ENCODE assay signal across 8 cellular contexts in the genomic region with DNA sequence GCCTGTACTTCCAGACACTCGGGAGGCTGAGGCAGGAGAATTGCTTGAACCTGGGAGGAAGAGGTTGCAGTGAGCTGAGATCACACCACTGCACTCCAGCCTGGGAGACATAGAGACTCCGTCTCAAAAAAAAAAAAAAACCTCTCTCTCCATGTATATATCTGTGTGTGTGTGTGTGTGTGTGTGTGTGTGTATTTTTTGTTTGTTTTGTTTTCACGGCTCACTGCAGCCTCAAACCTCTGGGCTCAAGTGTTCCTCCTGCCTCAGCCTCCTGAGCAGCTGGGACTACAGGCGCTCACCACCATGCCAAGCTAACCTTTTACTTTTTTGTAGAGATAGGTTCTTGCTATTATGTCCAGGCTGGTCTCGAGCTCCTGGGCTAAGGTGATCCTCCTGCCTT. TPM values are rescaled to one million over a fixed set of nuclear protein-coding genes. Genes with fewer than 3 reads are reported as not detected.
DNase-seq lines count a peak whose midpoint lies in the region; ATAC-seq, FAIRE-seq and TF ChIP-seq lines count a peak whose summit lies in the region.
"Not testable (repeated sequence)": the region's sequence is repeated elsewhere in the genome, so short reads cannot be mapped to it uniquely, and the experiment has no call there.

No MANE protein-coding gene starts in this region.

- FAIRE-seq in HepG2 (lab: Jason Lieb, UNC): not testable (repeated sequence)

- peak overlapping the region; percentile 44 for H3K27ac ChIP-seq in CD4-positive, CD25-positive, alpha-beta regulatory T cell (ENCODE audit: insufficient read depth, low read length, poor library complexity, severe bottlenecking)
- H3K27ac ChIP-seq in HepG2 (ENCODE audit: extremely low read length, insufficient read depth, low read length) (peak overlapping the region; percentile 100), tibial nerve (peak overlapping the region; percentile 24 to 97 (median 88))

- H3K79me2 ChIP-seq in HepG2 (ENCODE audit: insufficient read depth, low read length): not testable (repeated sequence)

- ATAC-seq in CD4-positive, CD25-positive, alpha-beta regulatory T cell (ENCODE audit: low read depth in 2 of 2); activated naive CD8-positive, alpha-beta T cell treated with anti-CD3 and anti-CD28 coated beads, Interleukin-2, amount 50 U/mL, for 24 hours; HepG2; natural killer cell treated with Interleukin-12 subunit alpha and Interleukin-12 subunit beta and Interleukin-15 and Interleukin-18, amount 100 ng/mL, for 72 hours: not testable (repeated sequence)

- H3K27me3 Mint-ChIP-seq in CD4-positive, CD25-positive, alpha-beta regulatory T cell; activated CD4-positive, alpha-beta memory T cell treated with anti-CD3 and anti-CD28 coated beads, Interleukin-2, amount 10 ng/mL, durations not matched to agents 7 days and 5 days; activated naive CD8-positive, alpha-beta T cell treated with anti-CD3 and anti-CD28 coated beads, Interleukin-2, amount 50 U/mL, for 24 hours; natural killer cell treated with Interleukin-12 subunit alpha and Interleukin-12 subunit beta and Interleukin-15 and Interleukin-18, amount 100 ng/mL, for 72 hours: not testable (repeated sequence)

- TF ChIP-seq POLR2A in HepG2 (IDR thresholded peaks at IDR 0.05; ENCODE audit: insufficient read depth in 1 of 2, low read depth in 2 of 2, low read length in 2 of 2); tibial nerve (IDR thresholded peaks at IDR 0.05): not testable (repeated sequence)

- not testable (repeated sequence) for H3K27me3 ChIP-seq in CD4-positive, CD25-positive, alpha-beta regulatory T cell (ENCODE audit: control insufficient read depth, insufficient read depth, low read length); HepG2 (ENCODE audit: control insufficient read depth in 1 of 2, insufficient read depth in 2 of 2, low read length in 2 of 2); tibial nerve

- in situ Hi-C loops in HepG2 (cut with HindIII; ENCODE audit: extremely low pct_ligation_motif_present, low pct_unique_long_range_greater_than_20kb): not testable (repeated sequence)

- peak overlapping the region in 1 of 4 donors; percentile 90 for H3K4me3 Mint-ChIP-seq in CD4-positive, CD25-positive, alpha-beta regulatory T cell
- not testable (repeated sequence) for H3K4me3 Mint-ChIP-seq in activated CD4-positive, alpha-beta memory T cell treated with anti-CD3 and anti-CD28 coated beads, Interleukin-2, amount 10 ng/mL, durations not matched to agents 7 days and 5 days; activated naive CD8-positive, alpha-beta T cell treated with anti-CD3 and anti-CD28 coated beads, Interleukin-2, amount 50 U/mL, for 24 hours; natural killer cell treated with Interleukin-12 subunit alpha and Interleukin-12 subunit beta and Interleukin-15 and Interleukin-18, amount 100 ng/mL, for 72 hours

- not testable (repeated sequence) for H3K4me2 ChIP-seq in HepG2 (ENCODE audit: low read depth, low read length)

- H3K4me1 Mint-ChIP-seq in CD4-positive, CD25-positive, alpha-beta regulatory T cell: peaks cover 21 to 72% (median 44%) of the 10 kb centered on the region in 4 donors
- peaks cover 53% of the 10 kb centered on the region for H3K4me1 Mint-ChIP-seq in activated CD4-positive, alpha-beta memory T cell treated with anti-CD3 and anti-CD28 coated beads, Interleukin-2, amount 10 ng/mL, durations not matched to agents 7 days and 5 days
- H3K4me1 Mint-ChIP-seq in activated naive CD8-positive, alpha-beta T cell treated with anti-CD3 and anti-CD28 coated beads, Interleukin-2, amount 50 U/mL, for 24 hours: peaks cover 54% of the 10 kb centered on the region
- H3K4me1 Mint-ChIP-seq in natural killer cell treated with Interleukin-12 subunit alpha and Interleukin-12 subunit beta and Interleukin-15 and Interleukin-18, amount 100 ng/mL, for 72 hours (ENCODE audit: low read depth in 2 of 2): peaks cover 36 to 50% of the 10 kb centered on the region in 2 donors

- peaks cover 48% of the 10 kb centered on the region for H3K4me1 ChIP-seq in CD4-positive, CD25-positive, alpha-beta regulatory T cell (ENCODE audit: control insufficient read depth, insufficient read depth, low read length, poor library complexity, severe bottlenecking)
- H3K4me1 ChIP-seq in HepG2 (ENCODE audit: insufficient read depth, low read length) (peaks cover 74% of the 10 kb centered on the region), tibial nerve (peaks cover 0 to 58% (median 39%) of the 10 kb centered on the region in 4 donors)

- H3K9me3 Mint-ChIP-seq in CD4-positive, CD25-positive, alpha-beta regulatory T cell; activated CD4-positive, alpha-beta memory T cell treated with anti-CD3 and anti-CD28 coated beads, Interleukin-2, amount 10 ng/mL, durations not matched to agents 7 days and 5 days; activated naive CD8-positive, alpha-beta T cell treated with anti-CD3 and anti-CD28 coated beads, Interleukin-2, amount 50 U/mL, for 24 hours; natural killer cell treated with Interleukin-12 subunit alpha and Interleukin-12 subunit beta and Interleukin-15 and Interleukin-18, amount 100 ng/mL, for 72 hours: not testable (repeated sequence)

- not testable (repeated sequence) for H3K36me3 Mint-ChIP-seq in CD4-positive, CD25-positive, alpha-beta regulatory T cell; activated CD4-positive, alpha-beta memory T cell treated with anti-CD3 and anti-CD28 coated beads, Interleukin-2, amount 10 ng/mL, durations not matched to agents 7 days and 5 days (ENCODE audit: low read depth); activated naive CD8-positive, alpha-beta T cell treated with anti-CD3 and anti-CD28 coated beads, Interleukin-2, amount 50 U/mL, for 24 hours (ENCODE audit: low read depth); natural killer cell treated with Interleukin-12 subunit alpha and Interleukin-12 subunit beta and Interleukin-15 and Interleukin-18, amount 100 ng/mL, for 72 hours

- not testable (repeated sequence) for DNase-seq in CD4-positive, CD25-positive, alpha-beta regulatory T cell; activated CD4-positive, alpha-beta memory T cell treated with anti-CD3 and anti-CD28 coated beads, Interleukin-2, amount 10 ng/mL, durations not matched to agents 7 days and 5 days; activated naive CD8-positive, alpha-beta T cell treated with anti-CD3 and anti-CD28 coated beads, Interleukin-2, amount 50 U/mL, for 24 hours; HepG2 (ENCODE audit: low spot score); natural killer cell treated with Interleukin-12 subunit alpha and Interleukin-12 subunit beta and Interleukin-15 and Interleukin-18, amount 100 ng/mL, for 72 hours (ENCODE audit: low spot score); tibial nerve (ENCODE audit: low spot score in 2 of 2)
- DNase-seq in DMS53 treated with DMSO at 0.1 percent for 48 hours (lab: John Stamatoyannopoulos, UW; ENCODE audit: unreplicated experiment): peak; percentile 21
- peak; percentile 17 for DNase-seq in NCI-H510A treated with DMSO at 0.1 percent for 48 hours (lab: John Stamatoyannopoulos, UW)

- H3K4me3 ChIP-seq in CD4-positive, CD25-positive, alpha-beta regulatory T cell (ENCODE audit: low read depth, low read length); HepG2 (replicated peaks in 1 of 3; ENCODE audit: insufficient read depth in 1 of 3, low read depth in 2 of 3, low read length in 3 of 3); tibial nerve: not testable (repeated sequence)

- TF ChIP-seq EP300 in HepG2 (IDR thresholded peaks at IDR 0.05; ENCODE audit: low read depth in 2 of 2, low read length in 2 of 2); HepG2 (CRISPR knock-in tag; IDR thresholded peaks at IDR 0.05; ENCODE audit: borderline replicate concordance); tibial nerve (IDR thresholded peaks at IDR 0.05): not testable (repeated sequence)

- TF ChIP-seq CTCF in HepG2 (CRISPR knock-in tag; IDR thresholded peaks at IDR 0.05); tibial nerve (IDR thresholded peaks at IDR 0.05): not testable (repeated sequence)

- intact Hi-C loops in HepG2 (cut with micrococcal nuclease; ENCODE audit: unreplicated experiment): not testable (repeated sequence)

- H2AFZ ChIP-seq in HepG2 (ENCODE audit: low read length): not testable (repeated sequence)

- H3K36me3 ChIP-seq in CD4-positive, CD25-positive, alpha-beta regulatory T cell (ENCODE audit: control insufficient read depth, insufficient read depth, low read length); HepG2 (replicated peaks in 1 of 2; ENCODE audit: control insufficient read depth in 1 of 2, insufficient read depth in 2 of 2, low read length in 2 of 2); tibial nerve: not testable (repeated sequence)

- 90% methylated on average over 5 of the region's 5 CpGs for WGBS in HepG2 (ENCODE audit: low lambda C conversion rate)
- WGBS in tibial nerve, 2 donors: 87 to 93% methylated on average over 5 of the region's 5 CpGs

- BruUV-seq in HepG2 (replicated peaks; lab: Mats Ljungman, UMichigan): not testable (repeated sequence)

- TF ChIP-seq RAD21 in HepG2 (CRISPR knock-in tag; IDR thresholded peaks at IDR 0.05): not testable (repeated sequence)

- CTCF ChIA-PET in activated CD4-positive, alpha-beta memory T cell treated with anti-CD3 and anti-CD28 coated beads, Interleukin-2, amount 10 ng/mL, durations not matched to agents 7 days and 5 days (lab: Charles Lee): interaction anchor here (3.2 kb wide), 1 partner anchor 12 kb away, joined by 7 read pairs; no protein-coding TSS in a partner anchor
- CTCF ChIA-PET in HepG2 (lab: Yijun Ruan, JAX; ENCODE audit: low intra/inter-chr PET ratio, low total read pairs): not testable (repeated sequence)

- not testable (repeated sequence) for H4K20me1 ChIP-seq in HepG2 (ENCODE audit: insufficient read depth, low read length)

- H3K27ac Mint-ChIP-seq in CD4-positive, CD25-positive, alpha-beta regulatory T cell: peak overlapping the region; percentile 97 to 99 (median 97)
- peak overlapping the region; percentile 92 for H3K27ac Mint-ChIP-seq in activated CD4-positive, alpha-beta memory T cell treated with anti-CD3 and anti-CD28 coated beads, Interleukin-2, amount 10 ng/mL, durations not matched to agents 7 days and 5 days
- peak overlapping the region; percentile 95 for H3K27ac Mint-ChIP-seq in activated naive CD8-positive, alpha-beta T cell treated with anti-CD3 and anti-CD28 coated beads, Interleukin-2, amount 50 U/mL, for 24 hours
- H3K27ac Mint-ChIP-seq in natural killer cell treated with Interleukin-12 subunit alpha and Interleukin-12 subunit beta and Interleukin-15 and Interleukin-18, amount 100 ng/mL, for 72 hours: peak overlapping the region; percentile 84 to 92

- not testable (repeated sequence) for H3K9me3 ChIP-seq in CD4-positive, CD25-positive, alpha-beta regulatory T cell (ENCODE audit: control insufficient read depth in 2 of 2, low read length in 2 of 2); HepG2 (ENCODE audit: low read length); tibial nerve

- not testable (repeated sequence) for H3K9ac ChIP-seq in HepG2 (ENCODE audit: insufficient read depth, low read depth, low read length)

- POLR2A ChIA-PET in activated CD4-positive, alpha-beta memory T cell treated with anti-CD3 and anti-CD28 coated beads, Interleukin-2, amount 10 ng/mL, durations not matched to agents 7 days and 5 days (lab: Charles Lee): interaction anchor here (1.1 to 15.3 kb wide), 3 partner anchors 21 to 32 kb away, joined by 3 to 496 read pairs (median 328); a partner anchor contains a TSS
- POLR2A ChIA-PET in HepG2 (lab: Yijun Ruan, JAX): interaction anchor here (0.6 to 9.4 kb wide), 7 partner anchors 7 to 81 kb away, joined by 3 to 423 read pairs (median 55); a partner anchor contains a TSS

RNA-seq across cellular contexts. Expression of a gene that starts 23.1 kb away (rescaled TPM):
- 330 TPM for total RNA-seq in CD4-positive, CD25-positive, alpha-beta regulatory T cell
- polyA plus RNA-seq in CD4-positive, CD25-positive, alpha-beta regulatory T cell: 100 to 1,000 TPM; 131 to 188 (median 173) TPM
- total RNA-seq in activated CD4-positive, alpha-beta memory T cell treated with anti-CD3 and anti-CD28 coated beads, Interleukin-2, amount 10 ng/mL, durations not matched to agents 7 days and 5 days: 100 to 1,000 TPM; 475 to 483 TPM
- total RNA-seq in HepG2 (2016; rRNA removed; fragmentation: Illumina TruSeq; extraction: Trizol) (32.0 and 104 TPM in 2 replicates), tibial nerve (100 to 1,000 TPM; 157 to 203 (median 188) TPM)
- total RNA-seq in HepG2 (2016; cell fraction: cytosol; rRNA removed; fragmentation: Illumina TruSeq; extraction: Trizol; ENCODE audit: low read depth): 39.6 and 40.9 TPM in 2 replicates
- total RNA-seq in HepG2 (2016; cell fraction: insoluble cytoplasmic fraction; rRNA removed; fragmentation: Illumina TruSeq; extraction: Trizol): 30.2 and 107 TPM in 2 replicates
- 84.5 and 86.5 TPM in 2 replicates for total RNA-seq in HepG2 (2016; cell fraction: membrane; rRNA removed; fragmentation: Illumina TruSeq; extraction: Trizol)
- 54.5 and 55.6 TPM in 2 replicates for total RNA-seq in HepG2 (2016; cell fraction: nucleus; rRNA removed; fragmentation: Illumina TruSeq; extraction: Trizol)
- polyA plus RNA-seq in HepG2 (2011; rRNA removed): 137 and 144 TPM in 2 replicates
- 140 and 145 TPM in 2 replicates for polyA plus RNA-seq in HepG2 (2011; cell fraction: cytosol; rRNA removed)
- 80.5 and 83.2 TPM in 2 replicates for polyA plus RNA-seq in HepG2 (2011; cell fraction: nucleus; rRNA removed)
- polyA plus RNA-seq in HepG2 (2012): 391 and 423 TPM in 2 replicates
- 248 and 249 TPM in 2 replicates for polyA plus RNA-seq in HepG2 (2016; cell fraction: cytosol; fragmentation: Illumina TruSeq; extraction: Trizol; ENCODE audit: low read depth)
- 461 and 517 TPM in 2 replicates for polyA plus RNA-seq in HepG2 (2016; cell fraction: insoluble cytoplasmic fraction; fragmentation: Illumina TruSeq; extraction: Trizol; ENCODE audit: low read depth)
- 274 and 290 TPM in 2 replicates for polyA plus RNA-seq in HepG2 (2016; cell fraction: membrane; fragmentation: Illumina TruSeq; extraction: Trizol; ENCODE audit: low read depth)
- polyA plus RNA-seq in HepG2 (2016; cell fraction: nucleus; fragmentation: Illumina TruSeq; extraction: Trizol; ENCODE audit: insufficient read depth, low read depth): 271 and 294 TPM in 2 replicates
- polyA minus RNA-seq in HepG2 (2011; rRNA and poly(A)+ RNA removed; ENCODE audit: low replicate concordance): 74.9 and 159 TPM in 2 replicates
- 114 and 126 TPM in 2 replicates for polyA minus RNA-seq in HepG2 (2011; cell fraction: cytosol; rRNA and poly(A)+ RNA removed)
- polyA minus RNA-seq in HepG2 (2011; cell fraction: nucleus; rRNA and poly(A)+ RNA removed): 41.5 and 41.8 TPM in 2 replicates
- 100 to 1,000 TPM; 357 to 363 TPM for total RNA-seq in natural killer cell treated with Interleukin-12 subunit alpha and Interleukin-12 subunit beta and Interleukin-15 and Interleukin-18, amount 100 ng/mL, for 72 hours

Comparison
In these comparisons a context has a peak if more than half of its experiments do, and no peak if none do; other contexts are left out.
1. H3K27ac ChIP-seq: peak in every context shown above with its lines; median percentile 100 in HepG2; 88 in tibial nerve; 44 in CD4-positive, CD25-positive, alpha-beta regulatory T cell.